ENCODE assay signal across 16 cellular contexts in genomic region chr1:30527511-30528140, GRCh38.
A peak's percentile ranks its signal among the peaks of the same experiment; 100 is the strongest.
DNase-seq lines count a peak whose midpoint lies in the region; ATAC-seq and TF ChIP-seq lines count a peak whose summit lies in the region.
"Had no signal": no experiment of that assay in that cellular context is flagged by ENCODE, and none has a peak within 500 bp of the region (broad histone marks: within the 10 kb centered on the region; RNA-seq: fewer than 3 reads in every experiment).

No MANE protein-coding gene starts in this region.

- in situ Hi-C loops in G401 (cut with HindIII; ENCODE audit: low sequenced_read_pairs), result no loop called here

- no peak overlapping the region for H3K4me3 ChIP-seq in heart right ventricle
- no peak overlapping the region for H3K4me3 ChIP-seq in CD8-positive, alpha-beta memory T cell (ENCODE audit: low read length)

- peaks cover 0 to 11% (median 0%) of the 10 kb centered on the region in 11 donors for H3K9me3 ChIP-seq in heart right ventricle
- no peaks in the 10 kb centered on the region for H3K9me3 ChIP-seq in CD8-positive, alpha-beta memory T cell (ENCODE audit: low read length)

- peaks cover 6 to 50% (median 29%) of the 10 kb centered on the region in 9 donors for H3K4me1 ChIP-seq in heart right ventricle
- no peaks in the 10 kb centered on the region for H3K4me1 ChIP-seq in CD8-positive, alpha-beta memory T cell (ENCODE audit: insufficient read depth, low read length)

- peak; percentile 65 to 84 (median 80) for ATAC-seq in heart right ventricle
- ATAC-seq: stimulated activated naive B cell treated with anti-CD40 and anti-IgM and Interleukin-4, amounts not matched to agents 10 μg/mL and 1 μg/mL and 100 μg/mL, for 72 hours had no signal

- WGBS in heart right ventricle, 2 donors, result 38 to 43% methylated on average over 13 of the region's 13 CpGs

- no peaks in the 10 kb centered on the region for H3K36me3 ChIP-seq in heart right ventricle
- no peaks in the 10 kb centered on the region for H3K36me3 ChIP-seq in CD8-positive, alpha-beta memory T cell (ENCODE audit: insufficient read depth, low read length)

- H3K9me3 Mint-ChIP-seq in CD8-positive, alpha-beta memory T cell, result no peaks in the 10 kb centered on the region
- H3K9me3 Mint-ChIP-seq: immature natural killer cell had no signal

- peak; percentile 25 for DNase-seq in H4 (ENCODE audit: low spot score)
- DNase-seq in SW480 (ENCODE audit: low spot score), result peak; percentile 14
- peak; percentile 56 to 69 for DNase-seq in heart right ventricle
- peak; percentile 83 for DNase-seq in renal cortical epithelial cell (ENCODE audit: low read depth)
- no peak for DNase-seq in G401 (ENCODE audit: low spot score)
- no peak for DNase-seq in NOMO-1 (lab: John Stamatoyannopoulos, UW; ENCODE audit: unreplicated experiment in 2 of 2)
- no peak for DNase-seq in CD8-positive, alpha-beta memory T cell
- no peak for DNase-seq in pons (ENCODE audit: low spot score)
- DNase-seq: activated CD4-positive, CD25-positive, alpha-beta regulatory T cell; activated T-cell treated with anti-CD3 and anti-CD28 coated beads, Interleukin-2, amount 50 U/mL, for 1 hour; amygdala; DMS79; immature natural killer cell; retina; stimulated activated CD4-positive, alpha-beta T cell treated with anti-CD3 and anti-CD28 coated beads, Interleukin-4, amount 100 ng/mL, for 4 hours; stimulated activated naive B cell treated with anti-CD40 and anti-IgM and Interleukin-4, amounts not matched to agents 10 μg/mL and 1 μg/mL and 100 μg/mL, for 72 hours had no signal

- TF ChIP-seq CTCF in heart right ventricle (IDR thresholded peaks at IDR 0.05), result no peak

- no peak overlapping the region for H3K4me3 Mint-ChIP-seq in CD8-positive, alpha-beta memory T cell
- H3K4me3 Mint-ChIP-seq: immature natural killer cell; stimulated activated naive B cell treated with anti-CD40 and anti-IgM and Interleukin-4, amounts not matched to agents 10 μg/mL and 1 μg/mL and 100 μg/mL, for 72 hours had no signal

- CTCF ChIA-PET in CD8-positive, alpha-beta memory T cell (lab: Charles Lee), result no interaction called here

- no peak overlapping the region for H3K27ac Mint-ChIP-seq in CD8-positive, alpha-beta memory T cell
- H3K27ac Mint-ChIP-seq: immature natural killer cell; stimulated activated naive B cell treated with anti-CD40 and anti-IgM and Interleukin-4, amounts not matched to agents 10 μg/mL and 1 μg/mL and 100 μg/mL, for 72 hours had no signal

- H3K27me3 ChIP-seq in heart right ventricle, result peaks cover 0 to 9% (median 0%) of the 10 kb centered on the region in 7 donors
- H3K27me3 ChIP-seq in CD8-positive, alpha-beta memory T cell (ENCODE audit: insufficient read depth, low read length, poor library complexity, severe bottlenecking), result no peaks in the 10 kb centered on the region

- peak overlapping the region; percentile 78 to 94 (median 86) for H3K27ac ChIP-seq in heart right ventricle
- H3K27ac ChIP-seq in CD8-positive, alpha-beta memory T cell (ENCODE audit: low read depth, low read length), result no peak overlapping the region

- intact Hi-C loops in heart right ventricle (cut with DNase I), result loop anchor here in 4 of 10 donors (2.0 to 10.0 kb wide), 4 partner anchors 110 to 179 kb away; no protein-coding TSS in a partner anchor

- no peaks in the 10 kb centered on the region for H3K4me1 Mint-ChIP-seq in CD8-positive, alpha-beta memory T cell
- H3K4me1 Mint-ChIP-seq: immature natural killer cell; stimulated activated naive B cell treated with anti-CD40 and anti-IgM and Interleukin-4, amounts not matched to agents 10 μg/mL and 1 μg/mL and 100 μg/mL, for 72 hours had no signal

- H3K27me3 Mint-ChIP-seq in CD8-positive, alpha-beta memory T cell, result peaks cover 4 to 16% of the 10 kb centered on the region in 2 donors

- no peaks in the 10 kb centered on the region for H3K36me3 Mint-ChIP-seq in CD8-positive, alpha-beta memory T cell
- H3K36me3 Mint-ChIP-seq: immature natural killer cell; stimulated activated naive B cell treated with anti-CD40 and anti-IgM and Interleukin-4, amounts not matched to agents 10 μg/mL and 1 μg/mL and 100 μg/mL, for 72 hours had no signal

- POLR2A ChIA-PET in CD8-positive, alpha-beta memory T cell (lab: Charles Lee), result no interaction called here

Comparison
In these comparisons a context has a peak if more than half of its experiments do, and no peak if none do; other contexts are left out.
1. DNase-seq: peak in H4 (single experiment), SW480 (single experiment), heart right ventricle (2 of 2) and renal cortical epithelial cell (single experiment); none in G401 (single experiment), NOMO-1 (0 of 2), CD8-positive, alpha-beta memory T cell (0 of 5) and pons (single experiment).